Comparison of ENCODE assay signal across 32 cellular contexts in genomic region chr21:45581322-45581712, GRCh38. TPM values are rescaled to one million over a fixed set of nuclear protein-coding genes. Genes with fewer than 3 reads are reported as not detected.
A peak's percentile ranks its signal among the peaks of the same experiment; 100 is the strongest.
DNase-seq lines count a peak whose midpoint lies in the region; ATAC-seq and TF ChIP-seq lines count a peak whose summit lies in the region.
"Had no signal": no experiment of that assay in that cellular context is flagged by ENCODE, and none has a peak within 500 bp of the region (broad histone marks: within the 10 kb centered on the region; RNA-seq: fewer than 3 reads in every experiment).

No MANE protein-coding gene starts in this region.

- H3K9me3 ChIP-seq in endodermal cell (ENCODE audit: control insufficient read depth, low read length) = peaks cover 36% of the 10 kb centered on the region
- H3K9me3 ChIP-seq in spleen = peaks cover 0 to 34% (median 20%) of the 10 kb centered on the region in 8 donors
- H3K9me3 ChIP-seq: ovary, thyroid gland had no signal

- H3K27me3 ChIP-seq in endodermal cell (ENCODE audit: control insufficient read depth, insufficient read depth, low read length, poor library complexity, severe bottlenecking) (peaks cover 16% of the 10 kb centered on the region), spleen (replicated peaks in 1 of 7) (peaks cover 0 to 50% (median 0%) of the 10 kb centered on the region in 7 donors), brain microvascular endothelial cell (replicated peaks) (no peaks in the 10 kb centered on the region)
- H3K27me3 ChIP-seq: foreskin keratinocyte, ovary, thyroid gland had no signal

- in situ Hi-C loops in GM13976 (cut with MboI; ENCODE audit: low sequenced_read_pairs, unreplicated experiment) (no loop called here), brain microvascular endothelial cell (cut with HindIII; ENCODE audit: low pct_ligation_motif_present, low sequenced_read_pairs) (no loop called here)

- H3K4me1 Mint-ChIP-seq in endodermal cell = no peaks in the 10 kb centered on the region
- H3K4me1 Mint-ChIP-seq in endothelial cell (ENCODE audit: unreplicated experiment) = no peaks in the 10 kb centered on the region
- H3K4me1 Mint-ChIP-seq: activated naive CD8-positive, alpha-beta T cell treated with anti-CD3 and anti-CD28 coated beads, Interleukin-2, amount 10 ng/mL, durations not matched to agents 7 days and 5 days; stimulated activated naive CD8-positive, alpha-beta T cell treated with anti-CD3 and anti-CD28 coated beads, Interleukin-15, amount 100 ng/mL, for 72 hours had no signal

- H3K4me1 ChIP-seq in endodermal cell (ENCODE audit: control insufficient read depth, insufficient read depth, low read length) (no peaks in the 10 kb centered on the region), spleen (no peaks in the 10 kb centered on the region)
- H3K4me1 ChIP-seq: Caco-2, esophagus squamous epithelium, foreskin keratinocyte, heart right ventricle had no signal

- TF ChIP-seq CTCF in GM13976 (IDR thresholded peaks at IDR 0.05; ENCODE audit: borderline replicate concordance, control extremely low read depth, extremely low read depth, insufficient read depth, missing control alignments) (no peak), endodermal cell (conservative IDR thresholded peaks at IDR 0.05) (no peak), spleen (IDR thresholded peaks at IDR 0.05 in 8 of 11, conservative IDR thresholded peaks at IDR 0.05 in 3 of 11) (no peak), brain microvascular endothelial cell (IDR thresholded peaks at IDR 0.05; ENCODE audit: low read depth, low read length, missing control alignments) (no peak), endothelial cell (IDR thresholded peaks at IDR 0.05; ENCODE audit: unreplicated experiment) (no peak)

- no peak overlapping the region for H3K9ac ChIP-seq in endodermal cell (ENCODE audit: extremely low read depth, low read length, poor library complexity, severe bottlenecking)

- intact Hi-C loops in spleen (cut with DNase I; ENCODE audit: low total_unique reads) = no loop called here

- H3K27ac Mint-ChIP-seq in endodermal cell (no peak overlapping the region), endothelial cell (ENCODE audit: unreplicated experiment) (no peak overlapping the region)
- H3K27ac Mint-ChIP-seq: activated naive CD8-positive, alpha-beta T cell treated with anti-CD3 and anti-CD28 coated beads, Interleukin-2, amount 10 ng/mL, durations not matched to agents 7 days and 5 days; nephron progenitor cell; stimulated activated naive CD8-positive, alpha-beta T cell treated with anti-CD3 and anti-CD28 coated beads, Interleukin-15, amount 100 ng/mL, for 72 hours had no signal

- no peak overlapping the region for H3K4me3 ChIP-seq in endodermal cell (ENCODE audit: low read length)
- H3K4me3 ChIP-seq in spleen = no peak overlapping the region
- no peak overlapping the region for H3K4me3 ChIP-seq in brain microvascular endothelial cell (ENCODE audit: low read depth, low read length)
- H3K4me3 ChIP-seq: esophagus squamous epithelium, heart right ventricle, ovary, skin epidermis, thyroid gland had no signal

- WGBS in endodermal cell (ENCODE audit: insufficient coverage in 1 of 2, insufficient read length in 1 of 2), 2 experiments = 90 to 93% methylated on average over 13 of the region's 13 CpGs
- 76 to 87% (median 82%) methylated on average over 10 to 13 of the region's 13 CpGs for WGBS in spleen, 5 donors

- no peak for ATAC-seq in activated CD4-positive, CD25-positive, alpha-beta regulatory T cell treated with anti-CD3 and anti-CD28 coated beads, Interleukin-2, amount 50 U/mL, for 24 hours
- ATAC-seq: foreskin keratinocyte; heart right ventricle; HepG2; stimulated activated naive CD8-positive, alpha-beta T cell treated with anti-CD3 and anti-CD28 coated beads, Interleukin-15, amount 100 ng/mL, for 72 hours had no signal

- no peak for TF ChIP-seq POLR2A in spleen (IDR thresholded peaks at IDR 0.05)

- H3K36me3 Mint-ChIP-seq in endodermal cell (ENCODE audit: low read depth) = peaks cover under 1% of the 10 kb centered on the region
- H3K36me3 Mint-ChIP-seq in endothelial cell (ENCODE audit: low read depth, unreplicated experiment) = peaks cover 5% of the 10 kb centered on the region

- DNase-seq in activated CD4-positive, CD25-positive, alpha-beta regulatory T cell treated with anti-CD3 and anti-CD28 coated beads, Interleukin-2, amount 50 U/mL, for 72 hours = peak; percentile 8
- DNase-seq in GM13976 (ENCODE audit: low spot score) (peak; percentile 24), endodermal cell (peak; percentile 35), spleen (peak; percentile 46), brain microvascular endothelial cell (no peak), endothelial cell (ENCODE audit: low spot score) (no peak), GM19240 (ENCODE audit: insufficient read length, low spot score) (no peak)
- DNase-seq: 8988T; activated CD4-positive, alpha-beta T cell treated with anti-CD3 and anti-CD28 coated beads, Interleukin-2, amount 50 U/mL, for 1 hour; activated gamma-delta T cell treated with Interleukin-2 at 50 U/mL for 16 hours; activated naive CD8-positive, alpha-beta T cell treated with anti-CD3 and anti-CD28 coated beads, Interleukin-2, amount 10 ng/mL, durations not matched to agents 7 days and 5 days; central memory CD4-positive, alpha-beta T cell; dermis blood vessel endothelial cell; esophagus squamous epithelium; foreskin keratinocyte; heart right ventricle; kidney glomerular epithelial cell; MM.1S; NCI-H1105 treated with DMSO at 0.1 percent for 48 hours; NCI-H187 treated with DMSO at 0.1 percent for 48 hours; NCI-H510A; nephron progenitor cell; retina; stimulated activated naive CD8-positive, alpha-beta T cell treated with anti-CD3 and anti-CD28 coated beads, Interleukin-15, amount 100 ng/mL, for 72 hours; T-helper 9 cell; thyroid gland had no signal

- H3K4me3 Mint-ChIP-seq in endodermal cell = no peak overlapping the region
- no peak overlapping the region for H3K4me3 Mint-ChIP-seq in endothelial cell (ENCODE audit: unreplicated experiment)
- H3K4me3 Mint-ChIP-seq: activated naive CD8-positive, alpha-beta T cell treated with anti-CD3 and anti-CD28 coated beads, Interleukin-2, amount 10 ng/mL, durations not matched to agents 7 days and 5 days; nephron progenitor cell; stimulated activated naive CD8-positive, alpha-beta T cell treated with anti-CD3 and anti-CD28 coated beads, Interleukin-15, amount 100 ng/mL, for 72 hours had no signal

- H3K27me3 Mint-ChIP-seq in endodermal cell (ENCODE audit: insufficient read depth) (peaks cover 43% of the 10 kb centered on the region), endothelial cell (ENCODE audit: unreplicated experiment) (peaks cover 1% of the 10 kb centered on the region)
- H3K27me3 Mint-ChIP-seq: stimulated activated naive CD8-positive, alpha-beta T cell treated with anti-CD3 and anti-CD28 coated beads, Interleukin-15, amount 100 ng/mL, for 72 hours had no signal

- H3K36me3 ChIP-seq in endodermal cell (ENCODE audit: control insufficient read depth, insufficient read depth, low read length) (no peaks in the 10 kb centered on the region), spleen (no peaks in the 10 kb centered on the region), brain microvascular endothelial cell (replicated peaks) (no peaks in the 10 kb centered on the region)
- H3K36me3 ChIP-seq: esophagus squamous epithelium, heart right ventricle, ovary, thyroid gland had no signal

- H3K27ac ChIP-seq in endodermal cell (ENCODE audit: low read depth, low read length) (no peak overlapping the region), spleen (no peak overlapping the region), brain microvascular endothelial cell (no peak overlapping the region)
- H3K27ac ChIP-seq: C4-2B, esophagus squamous epithelium, foreskin keratinocyte, heart right ventricle, ovary, skin epidermis, thyroid gland had no signal

- peaks cover 45% of the 10 kb centered on the region for H3K9me3 Mint-ChIP-seq in endodermal cell
- peaks cover 5% of the 10 kb centered on the region for H3K9me3 Mint-ChIP-seq in endothelial cell (ENCODE audit: unreplicated experiment)

RNA-seq across cellular contexts. Expression of gene SLC19A1, which starts 39.1 kb away (rescaled TPM):
- 10 to 100 TPM; 28.8 to 29.4 TPM for total RNA-seq in endodermal cell
- 19.9 TPM for polyA plus RNA-seq in endodermal cell (2013, experiment 1 of 2)
- polyA plus RNA-seq in endodermal cell (2013, experiment 2 of 2) = 16.4 TPM
- total RNA-seq in spleen = 10 to 100 TPM; 21.6 to 52.8 (median 35.0) TPM
- 10 to 100 TPM in 2 of 3 donors, 1 to 10 TPM in 1; 7.5 to 17.6 (median 13.3) TPM for polyA plus RNA-seq in spleen
- total RNA-seq in endothelial cell (ENCODE audit: unreplicated experiment) = 27.1 TPM

Comparison
In these comparisons a context has a peak if more than half of its experiments do, and no peak if none do; other contexts are left out.
1. DNase-seq: peak in activated CD4-positive, CD25-positive, alpha-beta regulatory T cell treated with anti-CD3 and anti-CD28 coated beads, Interleukin-2, amount 50 U/mL, for 72 hours (single experiment), GM13976 (single experiment), endodermal cell (single experiment) and spleen (single experiment); none in brain microvascular endothelial cell (single experiment), endothelial cell (single experiment) and GM19240 (single experiment).